11 cellular contexts compared by ENCODE assay signal in the genomic region with DNA sequence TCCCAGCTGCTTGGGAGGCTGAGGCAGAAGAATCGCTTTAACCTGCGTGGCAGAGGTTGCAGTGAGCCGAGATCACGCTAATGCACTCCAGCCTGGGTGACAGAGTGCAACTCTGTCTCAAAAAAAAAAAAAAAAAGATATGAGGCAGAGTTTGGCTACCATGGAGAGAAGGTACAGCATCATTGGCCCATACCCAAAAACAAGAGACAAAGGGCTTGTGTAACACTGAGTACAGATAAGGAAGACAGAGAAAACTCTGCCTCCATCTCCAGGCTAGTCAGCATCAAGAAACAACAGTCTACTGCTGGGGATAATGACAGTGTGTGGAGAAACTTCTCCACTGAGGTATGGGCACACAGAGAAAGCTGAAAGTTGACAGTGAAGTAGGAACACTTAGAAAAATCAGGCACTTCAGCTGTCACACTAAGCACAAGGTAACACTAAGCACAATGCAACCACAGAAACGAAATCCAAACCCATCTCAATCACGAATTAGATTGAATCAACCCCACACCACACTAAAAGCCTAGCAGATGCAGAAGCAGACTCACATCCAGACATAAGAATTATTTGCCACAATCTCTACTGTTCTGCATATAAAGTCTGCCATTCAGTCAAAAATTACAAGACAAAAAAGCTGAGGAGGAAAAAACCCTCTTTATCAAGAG. TPM values are rescaled to one million over a fixed set of nuclear protein-coding genes. Genes with fewer than 3 reads are reported as not detected.
A peak's percentile ranks its signal among the peaks of the same experiment; 100 is the strongest.
DNase-seq lines count a peak whose midpoint lies in the region; ATAC-seq, FAIRE-seq and TF ChIP-seq lines count a peak whose summit lies in the region.
"Had no signal": no experiment of that assay in that cellular context is flagged by ENCODE, and none has a peak within 500 bp of the region (broad histone marks: within the 10 kb centered on the region; RNA-seq: fewer than 3 reads in every experiment).

No MANE protein-coding gene starts in this region.

- 74% methylated on average over 6 of the region's 6 CpGs for WGBS in K562 (ENCODE audit: insufficient coverage, low coverage, missing lambda C conversion rate)

- H3K36me3 ChIP-seq in K562 (ENCODE audit: control insufficient read depth, insufficient read depth, low read length), result peaks cover 3% of the 10 kb centered on the region; the same call in 1 of the 3 replicates
- H3K36me3 ChIP-seq: uterus had no signal

- intact Hi-C loops in K562 (cut with micrococcal nuclease), result no loop called here

- H4K20me1 ChIP-seq in K562 (replicated peaks; ENCODE audit: control insufficient read depth, insufficient read depth, low read length), result peaks cover 6% of the 10 kb centered on the region

- H2AFZ ChIP-seq in K562 (ENCODE audit: low read depth, low read length), result no peak overlapping the region

- TF ChIP-seq CTCF in K562 (IDR thresholded peaks at IDR 0.05 in 2 of 3, conservative IDR thresholded peaks at IDR 0.05 in 1 of 3; ENCODE audit: insufficient read depth in 2 of 3, low read depth in 1 of 3, low read length in 3 of 3), result no peak

- FAIRE-seq in K562 (lab: Jason Lieb, UNC), result peak; percentile 60

- H3K27ac Mint-ChIP-seq in activated naive CD4-positive, alpha-beta T cell treated with anti-CD3 and anti-CD28 coated beads, Interleukin-2, amount 50 U/mL, for 24 hours, result peak overlapping the region; percentile 86
- H3K27ac Mint-ChIP-seq in immature natural killer cell, result peak overlapping the region in 5 of 6 donors; percentile 9 to 56 (median 29)

- H3K4me1 Mint-ChIP-seq in activated naive CD4-positive, alpha-beta T cell treated with anti-CD3 and anti-CD28 coated beads, Interleukin-2, amount 50 U/mL, for 24 hours, result peaks cover 79% of the 10 kb centered on the region
- peaks cover 87 to 96% of the 10 kb centered on the region in 2 donors for H3K4me1 Mint-ChIP-seq in immature natural killer cell

- TF ChIP-seq EP300 in K562 (IDR thresholded peaks at IDR 0.05; ENCODE audit: low read length), result no peak

- H3K9me3 Mint-ChIP-seq in activated naive CD4-positive, alpha-beta T cell treated with anti-CD3 and anti-CD28 coated beads, Interleukin-2, amount 50 U/mL, for 24 hours, result no peaks in the 10 kb centered on the region
- peaks cover 0 to 2% (median 0%) of the 10 kb centered on the region in 6 donors for H3K9me3 Mint-ChIP-seq in immature natural killer cell

- CTCF ChIA-PET in K562 (lab: Yijun Ruan, JAX; ENCODE audit: low intra/inter-chr PET ratio), result no interaction called here

- peak overlapping the region; percentile 71 for H3K4me3 Mint-ChIP-seq in activated naive CD4-positive, alpha-beta T cell treated with anti-CD3 and anti-CD28 coated beads, Interleukin-2, amount 50 U/mL, for 24 hours
- peak overlapping the region in 4 of 5 donors; percentile 1 to 52 (median 24) for H3K4me3 Mint-ChIP-seq in immature natural killer cell

- H3K36me3 Mint-ChIP-seq in activated naive CD4-positive, alpha-beta T cell treated with anti-CD3 and anti-CD28 coated beads, Interleukin-2, amount 50 U/mL, for 24 hours, result peaks cover 10% of the 10 kb centered on the region
- peaks cover 10 to 14% (median 10%) of the 10 kb centered on the region in 3 donors for H3K36me3 Mint-ChIP-seq in immature natural killer cell

- in situ Hi-C loops in K562 (cut with MboI), result no loop called here

- POLR2A ChIA-PET in K562 (lab: Yijun Ruan, JAX), result interaction anchor here (0.6 to 0.8 kb wide), 3 partner anchors 9 to 76 kb away, joined by 3 to 5 read pairs (median 4); no protein-coding TSS in a partner anchor

- peak overlapping the region; percentile 34; the same call in 1 of the 3 replicates for H3K27ac ChIP-seq in K562 (ENCODE audit: extremely low read depth, low read depth, low read length)
- H3K27ac ChIP-seq: uterus had no signal

- no peaks in the 10 kb centered on the region for H3K27me3 ChIP-seq in K562 (ENCODE audit: control insufficient read depth in 2 of 2, insufficient read depth in 2 of 2, low read length in 2 of 2)
- H3K27me3 ChIP-seq: uterus had no signal

- no peak for DNase-seq in activated naive CD4-positive, alpha-beta T cell treated with anti-CD3 and anti-CD28 coated beads, Interleukin-2, amount 50 U/mL, for 16 hours
- peak in 2 of 4 experiments; percentile 15 to 40 for DNase-seq in K562 (ENCODE audit: extremely low read depth in 1 of 4, low spot score in 3 of 4)
- DNase-seq in immature natural killer cell, result no peak
- DNase-seq in superior temporal gyrus (ENCODE audit: extremely low spot score), result peak; percentile 47
- DNase-seq: activated CD4-positive, alpha-beta T cell treated with anti-CD3 and anti-CD28 coated beads, Interleukin-2, amount 50 U/mL, for 4 hours; NCI-H1417; uterus had no signal

- no peaks in the 10 kb centered on the region for H3K27me3 Mint-ChIP-seq in activated naive CD4-positive, alpha-beta T cell treated with anti-CD3 and anti-CD28 coated beads, Interleukin-2, amount 50 U/mL, for 24 hours
- H3K27me3 Mint-ChIP-seq in immature natural killer cell (ENCODE audit: low read depth in 3 of 3), result peaks cover 0 to 2% (median 0%) of the 10 kb centered on the region in 3 donors

- ATAC-seq in K562 (peak; percentile 62), HG03442 (IDR thresholded peaks at IDR 0.05; ENCODE audit: unreplicated experiment) (no peak), HG03025 (IDR thresholded peaks at IDR 0.05; ENCODE audit: low FRiP score, unreplicated experiment) (no peak), GM18520 (IDR thresholded peaks at IDR 0.05; ENCODE audit: unreplicated experiment) (no peak)

- no peak overlapping the region for H3K9ac ChIP-seq in K562 (ENCODE audit: insufficient read depth in 1 of 2, low read depth in 2 of 2, low read length in 2 of 2)

- TF ChIP-seq RAD21 in K562 (CRISPR knock-in tag; conservative IDR thresholded peaks at IDR 0.05 in 1 of 2, IDR thresholded peaks at IDR 0.05 in 1 of 2), result no peak

- H3K4me2 ChIP-seq in K562 (ENCODE audit: insufficient read depth, low read length), result no peak overlapping the region

- H3K9me3 ChIP-seq in K562 (replicated peaks; ENCODE audit: control insufficient read depth, insufficient read depth, low read depth, low read length), result no peaks in the 10 kb centered on the region
- H3K9me3 ChIP-seq: uterus had no signal

- no peak overlapping the region for H3K4me3 ChIP-seq in K562
- H3K4me3 ChIP-seq: uterus had no signal

- peaks cover 7 to 9% of the 10 kb centered on the region in 2 experiments; a peak in 4 of 5 replicates for H3K4me1 ChIP-seq in K562 (replicated peaks in 1 of 2; ENCODE audit: control insufficient read depth in 2 of 2, insufficient read depth in 2 of 2, low read length in 2 of 2)

- H3K79me2 ChIP-seq in K562 (ENCODE audit: control insufficient read depth, insufficient read depth, low read length), result peaks cover 96% of the 10 kb centered on the region

- no TSS peak for BruUV-seq in K562 (replicated peaks; lab: Mats Ljungman, UMichigan)

- no peak for TF ChIP-seq POLR2A in K562 (conservative IDR thresholded peaks at IDR 0.05)

- no peaks in the 10 kb centered on the region for H3K9me1 ChIP-seq in K562 (ENCODE audit: control insufficient read depth, insufficient read depth, low read length)

TF ChIP-seq in K562, 482 proteins besides CTCF, POLR2A, EP300 and RAD21 (continues in another document):
- no peak for TF ChIP-seq HOXB6 (CRISPR knock-in tag; IDR thresholded peaks at IDR 0.05; ENCODE audit: borderline replicate concordance)
- TF ChIP-seq HDAC3 (IDR thresholded peaks at IDR 0.05; ENCODE audit: borderline replicate concordance, partially characterized antibody), result no peak
- no peak for TF ChIP-seq TAF15 (IDR thresholded peaks at IDR 0.05; ENCODE audit: low read depth, low read length)
- TF ChIP-seq NFIC (IDR thresholded peaks at IDR 0.05), result peak; percentile 60
- TF ChIP-seq ZNF778 (CRISPR knock-in tag; IDR thresholded peaks at IDR 0.05), result no peak
- no peak for TF ChIP-seq HDAC1 (IDR thresholded peaks at IDR 0.05)
- TF ChIP-seq, protein P1, sequence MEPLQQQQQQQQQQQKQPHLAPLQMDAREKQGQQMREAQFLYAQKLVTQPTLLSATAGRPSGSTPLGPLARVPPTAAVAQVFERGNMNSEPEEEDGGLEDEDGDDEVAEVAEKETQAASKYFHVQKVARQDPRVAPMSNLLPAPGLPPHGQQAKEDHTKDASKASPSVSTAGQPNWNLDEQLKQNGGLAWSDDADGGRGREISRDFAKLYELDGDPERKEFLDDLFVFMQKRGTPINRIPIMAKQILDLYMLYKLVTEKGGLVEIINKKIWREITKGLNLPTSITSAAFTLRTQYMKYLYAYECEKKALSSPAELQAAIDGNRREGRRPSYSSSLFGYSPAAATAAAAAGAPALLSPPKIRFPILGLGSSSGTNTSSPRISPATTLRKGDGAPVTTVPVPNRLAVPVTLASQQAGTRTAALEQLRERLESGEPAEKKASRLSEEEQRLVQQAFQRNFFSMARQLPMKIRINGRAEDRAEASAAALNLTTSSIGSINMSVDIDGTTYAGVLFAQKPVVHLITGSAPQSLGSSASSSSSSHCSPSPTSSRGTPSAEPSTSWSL (CRISPR knock-in tag; IDR thresholded peaks at IDR 0.05; ENCODE audit: borderline replicate concordance), result no peak
- TF ChIP-seq CEBPB (tag; IDR thresholded peaks at IDR 0.05), result peak; percentile 81
- no peak for TF ChIP-seq NR4A1 (CRISPR knock-in tag; IDR thresholded peaks at IDR 0.05)
- no peak for TF ChIP-seq NR4A1 (tag; IDR thresholded peaks at IDR 0.05)
- TF ChIP-seq ZNF76 (CRISPR knock-in tag; IDR thresholded peaks at IDR 0.05; ENCODE audit: borderline replicate concordance), result no peak

RNA-seq across cellular contexts. Expression of a gene that starts 10.5 kb away (rescaled TPM):
- total RNA-seq in K562 (2011; cell fraction: chromatin; rRNA removed; ENCODE audit: low replicate concordance), result 17.3 and 73.8 TPM in 2 replicates
- 9.3 and 12.9 TPM in 2 replicates for total RNA-seq in K562 (2011; cell fraction: nucleolus; rRNA removed)
- 29.8 and 44.4 TPM in 2 replicates for total RNA-seq in K562 (2011; cell fraction: nucleoplasm; rRNA removed)
- total RNA-seq in K562 (2014; rRNA removed), result 25.1 and 26.4 TPM in 2 replicates
- total RNA-seq in K562 (2014; rRNA removed; fragmentation: Illumina TruSeq; extraction: Trizol), result 56.7 and 63.5 TPM in 2 replicates
- total RNA-seq in K562 (2015; rRNA removed; fragmentation: Illumina TruSeq; extraction: Trizol), result 48.8 and 52.1 TPM in 2 replicates
- total RNA-seq in K562 (2021), result 43.1 and 43.7 TPM in 2 replicates
- 69.6 and 82.1 TPM in 2 replicates for polyA plus RNA-seq in K562 (2011; rRNA removed)
- 16.4 and 39.3 TPM in 2 replicates for polyA plus RNA-seq in K562 (2011; cell fraction: cytosol; rRNA removed)
- polyA plus RNA-seq in K562 (2011; cell fraction: nucleus; rRNA removed), result 14.9 and 24.4 TPM in 2 replicates
- polyA plus RNA-seq in K562 (2012), result 44.5 and 46.7 TPM in 2 replicates
- polyA plus RNA-seq in K562 (2014; fragmentation: Illumina TruSeq; extraction: Trizol), result 50.2 and 53.2 TPM in 2 replicates
- polyA plus RNA-seq in K562 (2014; fragmentation: Nextera tagmentation; extraction: Ambion mirVana), result 10 to 100 TPM; 31.2 to 50.1 TPM
- 33.9 TPM in 2 replicates for polyA plus RNA-seq in K562 (2014; rRNA removed)
- 150 and 167 TPM in 2 replicates for polyA minus RNA-seq in K562 (2011; rRNA and poly(A)+ RNA removed)
- 39.3 and 47.3 TPM in 2 replicates for polyA minus RNA-seq in K562 (2011; cell fraction: cytosol; rRNA and poly(A)+ RNA removed)
- polyA minus RNA-seq in K562 (2011; cell fraction: nucleus; rRNA and poly(A)+ RNA removed), result 21.4 and 44.0 TPM in 2 replicates
- 10 to 100 TPM; 54.1 to 84.0 (median 73.1) TPM for polyA plus RNA-seq in immature natural killer cell
